Comparison of ENCODE assay signal across 29 cellular contexts in the genomic region with DNA sequence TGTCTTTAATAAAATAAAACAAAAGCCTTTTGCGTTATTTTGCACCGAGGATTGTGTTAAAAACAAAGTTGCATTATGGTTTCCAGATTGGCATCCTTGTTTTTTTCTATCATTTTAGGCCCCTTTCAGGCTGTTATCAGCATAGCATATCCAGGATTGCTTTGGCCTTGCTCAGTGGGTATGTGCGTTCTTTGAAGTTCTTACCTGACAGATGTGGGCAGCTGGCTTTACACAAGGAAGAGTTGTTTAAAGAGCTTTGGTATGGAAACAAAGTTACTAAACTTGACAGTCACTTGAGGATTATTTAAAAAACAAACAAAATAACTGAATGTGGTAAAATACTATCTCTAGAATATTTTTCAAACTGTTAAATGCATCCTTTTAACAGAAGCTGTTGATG.
"Had no signal": no experiment of that assay in that cellular context is flagged by ENCODE, and none has a peak within 500 bp of the region (broad histone marks: within the 10 kb centered on the region; RNA-seq: fewer than 3 reads in every experiment).

No MANE protein-coding gene starts in this region.

- H3K27me3 Mint-ChIP-seq: stimulated activated naive B cell treated with anti-CD40 and anti-IgM and Interleukin-4, amounts not matched to agents 10 μg/mL and 1 μg/mL and 100 μg/mL, for 72 hours; type B pancreatic cell had no signal

- FAIRE-seq: islet of Langerhans, kidney had no signal

- H3K4me3 ChIP-seq: left lung, lower lobe of right lung, neural progenitor cell, right atrium auricular region, skin epidermis, stomach, testis, thyroid gland, uterus had no signal

- H3K9ac ChIP-seq: neural progenitor cell, parathyroid adenoma had no signal

- H3K4me1 ChIP-seq: uterus had no signal

- H3K36me3 ChIP-seq: neural progenitor cell, right atrium auricular region, thyroid gland, uterus had no signal

- H3K27ac Mint-ChIP-seq: natural killer cell, nephron progenitor cell, neural progenitor cell, type B pancreatic cell had no signal

- H3K4me3 Mint-ChIP-seq: immature natural killer cell; natural killer cell; nephron progenitor cell; neural progenitor cell; stimulated activated naive B cell treated with anti-CD40 and anti-IgM and Interleukin-4, amounts not matched to agents 10 μg/mL and 1 μg/mL and 100 μg/mL, for 72 hours; type B pancreatic cell had no signal

- H3K4me2 ChIP-seq: neural progenitor cell had no signal

- H3K9me3 Mint-ChIP-seq: immature natural killer cell; natural killer cell; stimulated activated naive B cell treated with anti-CD40 and anti-IgM and Interleukin-4, amounts not matched to agents 10 μg/mL and 1 μg/mL and 100 μg/mL, for 72 hours; type B pancreatic cell had no signal

- DNase-seq: hypothalamus; immature natural killer cell; kidney; left colon; left lung; lower lobe of right lung; mammary epithelial cell; mesenchymal stem cell; natural killer cell; nephron progenitor cell; occipital lobe; stimulated activated CD4-positive, alpha-beta T cell treated with anti-CD3 and anti-CD28 coated beads, Interleukin-12 subunit alpha, Interleukin-12 subunit beta, amount 100 ng/mL, for 4 hours; stimulated activated CD4-positive, alpha-beta T cell treated with anti-CD3 and anti-CD28 coated beads, Interleukin-15, amount 100 ng/mL, for 24 hours; stimulated activated CD4-positive, alpha-beta T cell treated with anti-CD3 and anti-CD28 coated beads, Interleukin-2, amount 100 ng/mL, for 24 hours; stimulated activated CD4-positive, alpha-beta T cell treated with anti-CD3 and anti-CD28 coated beads, Interleukin-4, amount 100 ng/mL, for 1 hour; stimulated activated naive B cell treated with anti-CD40 and anti-IgM and Interleukin-4, amounts not matched to agents 10 μg/mL and 1 μg/mL and 100 μg/mL, for 72 hours; stimulated activated naive CD8-positive, alpha-beta T cell treated with anti-CD3 and anti-CD28 coated beads, Interleukin-15, Interleukin-2, amounts not matched to agents 100 U/mL and 50 U/mL, for 24 hours; stomach; testis; thyroid gland; uterus had no signal

- H3K27me3 ChIP-seq: left lung, neural progenitor cell, neutrophil, right atrium auricular region, stomach, testis, thyroid gland, uterus had no signal

- H2AFZ ChIP-seq: neural progenitor cell, parathyroid adenoma had no signal

- H3K27ac ChIP-seq: left lung, lower lobe of right lung, neural progenitor cell, neutrophil, parathyroid adenoma, right atrium auricular region, skin epidermis, stomach, testis, thyroid gland, uterus had no signal

- H3K9me3 ChIP-seq: left lung, lower lobe of right lung, neutrophil, right atrium auricular region, stomach, testis, thyroid gland, uterus had no signal

- H3K36me3 Mint-ChIP-seq: immature natural killer cell, natural killer cell had no signal

- ATAC-seq: left colon; left lung; lower lobe of right lung; natural killer cell; sciatic nerve; stimulated activated naive B cell treated with anti-CD40 and anti-IgM and Interleukin-4, amounts not matched to agents 10 μg/mL and 1 μg/mL and 100 μg/mL, for 72 hours; stimulated activated naive CD8-positive, alpha-beta T cell treated with anti-CD3 and anti-CD28 coated beads, Interleukin-15, Interleukin-2, amounts not matched to agents 100 U/mL and 50 U/mL, for 24 hours had no signal
